ENCODE assay signal across 14 cellular contexts in the genomic region with DNA sequence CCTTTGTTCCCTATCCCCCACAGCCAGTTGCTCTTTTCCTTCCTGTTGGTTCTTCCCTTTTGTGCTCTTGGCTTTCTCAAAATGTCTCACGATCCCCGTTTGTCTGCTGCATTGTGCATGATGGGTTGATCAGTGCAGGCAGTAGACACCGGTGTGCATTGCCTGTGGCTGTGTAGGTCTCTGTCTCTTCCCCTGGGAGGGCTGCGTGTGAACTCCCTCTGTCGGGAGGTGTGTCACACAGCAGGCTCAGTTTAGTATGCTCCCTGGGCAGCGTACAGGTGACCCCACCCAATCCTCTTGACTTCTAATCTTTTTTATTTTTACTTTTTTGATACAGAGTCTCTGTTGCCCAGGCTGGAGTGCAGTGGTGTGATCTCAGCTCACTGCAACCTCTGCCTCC.
DNase-seq lines count a peak whose midpoint lies in the region; ATAC-seq and TF ChIP-seq lines count a peak whose summit lies in the region.
"Had no signal": no experiment of that assay in that cellular context is flagged by ENCODE, and none has a peak within 500 bp of the region (broad histone marks: within the 10 kb centered on the region; RNA-seq: fewer than 3 reads in every experiment).

No MANE protein-coding gene starts in this region.

- intact Hi-C loops in activated B cell treated with CpG ODN at 0.5 μM for 24 hours (cut with micrococcal nuclease) (loop anchor here (1.0 kb wide), 1 partner anchor 236 kb away; no protein-coding TSS in a partner anchor), spleen (cut with DNase I; ENCODE audit: low total_unique reads) (no loop called here)

- TF ChIP-seq POLR2A in spleen (IDR thresholded peaks at IDR 0.05): no peak

- TF ChIP-seq CTCF in activated B cell treated with CpG ODN at 0.5 μM for 24 hours (IDR thresholded peaks at IDR 0.05): no peak
- TF ChIP-seq CTCF in retinal pigment epithelial cell (conservative IDR thresholded peaks at IDR 0.05; ENCODE audit: low read depth, low read length): peak; percentile 6
- TF ChIP-seq CTCF in spleen (IDR thresholded peaks at IDR 0.05 in 8 of 11, conservative IDR thresholded peaks at IDR 0.05 in 3 of 11): no peak

- H3K9me3 ChIP-seq in spleen: no peaks in the 10 kb centered on the region

- no peaks in the 10 kb centered on the region for H3K4me1 ChIP-seq in spleen

- CTCF ChIA-PET in activated B cell treated with CpG ODN at 0.5 μM for 24 hours (lab: Charles Lee): interaction anchor here (2.0 kb wide), 1 partner anchor 236 kb away, joined by 4 read pairs; no protein-coding TSS in a partner anchor

- H3K36me3 ChIP-seq in spleen: no peaks in the 10 kb centered on the region

- H3K4me1 Mint-ChIP-seq in activated naive CD8-positive, alpha-beta T cell treated with anti-CD3 and anti-CD28 coated beads, Interleukin-2, amount 10 ng/mL, durations not matched to agents 7 days and 5 days: no peaks in the 10 kb centered on the region
- H3K4me1 Mint-ChIP-seq in activated naive CD8-positive, alpha-beta T cell treated with anti-CD3 and anti-CD28 coated beads for 36 hours: no peaks in the 10 kb centered on the region
- H3K4me1 Mint-ChIP-seq in activated B cell treated with CpG ODN at 0.5 μM for 24 hours: no peaks in the 10 kb centered on the region
- H3K4me1 Mint-ChIP-seq: activated CD8-positive, alpha-beta memory T cell treated with anti-CD3 and anti-CD28 coated beads, Interleukin-2, amount 10 ng/mL, durations not matched to agents 7 days and 5 days; T-cell had no signal

- peaks cover 0 to 17% (median 0%) of the 10 kb centered on the region in 7 donors for H3K27me3 ChIP-seq in spleen (replicated peaks in 1 of 7)

- no peak overlapping the region for H3K4me3 Mint-ChIP-seq in activated naive CD8-positive, alpha-beta T cell treated with anti-CD3 and anti-CD28 coated beads, Interleukin-2, amount 10 ng/mL, durations not matched to agents 7 days and 5 days
- no peak overlapping the region for H3K4me3 Mint-ChIP-seq in activated naive CD8-positive, alpha-beta T cell treated with anti-CD3 and anti-CD28 coated beads for 36 hours
- H3K4me3 Mint-ChIP-seq in activated B cell treated with CpG ODN at 0.5 μM for 24 hours: no peak overlapping the region
- H3K4me3 Mint-ChIP-seq: activated CD8-positive, alpha-beta memory T cell treated with anti-CD3 and anti-CD28 coated beads, Interleukin-2, amount 10 ng/mL, durations not matched to agents 7 days and 5 days; T-cell had no signal

- H3K4me3 ChIP-seq in retinal pigment epithelial cell (ENCODE audit: low read length): no peak overlapping the region
- H3K4me3 ChIP-seq in spleen: no peak overlapping the region

- no peak overlapping the region for H3K27ac ChIP-seq in spleen
- H3K27ac ChIP-seq: KMS-11 had no signal

- POLR2A ChIA-PET in activated naive CD8-positive, alpha-beta T cell treated with anti-CD3 and anti-CD28 coated beads, Interleukin-2, amount 10 ng/mL, durations not matched to agents 7 days and 5 days (lab: Charles Lee): no interaction called here
- POLR2A ChIA-PET in activated B cell treated with CpG ODN at 0.5 μM for 24 hours (lab: Charles Lee): no interaction called here

- H3K36me3 Mint-ChIP-seq in activated naive CD8-positive, alpha-beta T cell treated with anti-CD3 and anti-CD28 coated beads, Interleukin-2, amount 10 ng/mL, durations not matched to agents 7 days and 5 days: no peaks in the 10 kb centered on the region
- H3K36me3 Mint-ChIP-seq in activated naive CD8-positive, alpha-beta T cell treated with anti-CD3 and anti-CD28 coated beads for 36 hours: no peaks in the 10 kb centered on the region
- no peaks in the 10 kb centered on the region for H3K36me3 Mint-ChIP-seq in activated B cell treated with CpG ODN at 0.5 μM for 24 hours (ENCODE audit: low read depth)
- H3K36me3 Mint-ChIP-seq: activated CD8-positive, alpha-beta memory T cell treated with anti-CD3 and anti-CD28 coated beads, Interleukin-2, amount 10 ng/mL, durations not matched to agents 7 days and 5 days; T-cell had no signal

- H3K27me3 Mint-ChIP-seq in activated naive CD8-positive, alpha-beta T cell treated with anti-CD3 and anti-CD28 coated beads, Interleukin-2, amount 10 ng/mL, durations not matched to agents 7 days and 5 days: peaks cover 24% of the 10 kb centered on the region
- peaks cover 5% of the 10 kb centered on the region for H3K27me3 Mint-ChIP-seq in activated naive CD8-positive, alpha-beta T cell treated with anti-CD3 and anti-CD28 coated beads for 36 hours
- peaks cover 16% of the 10 kb centered on the region for H3K27me3 Mint-ChIP-seq in activated B cell treated with CpG ODN at 0.5 μM for 24 hours

- peak; percentile 39 for ATAC-seq in activated naive CD8-positive, alpha-beta T cell treated with anti-CD3 and anti-CD28 coated beads, Interleukin-2, amount 10 ng/mL, durations not matched to agents 7 days and 5 days (ENCODE audit: low read depth)
- peak; percentile 71 for ATAC-seq in activated B cell treated with CpG ODN at 0.5 μM for 24 hours (ENCODE audit: low read depth)
- no peak for ATAC-seq in HG03442 (IDR thresholded peaks at IDR 0.05; ENCODE audit: unreplicated experiment)
- no peak for ATAC-seq in HG03571 (IDR thresholded peaks at IDR 0.05; ENCODE audit: unreplicated experiment)
- ATAC-seq: activated CD8-positive, alpha-beta memory T cell treated with anti-CD3 and anti-CD28 coated beads, Interleukin-2, amount 10 ng/mL, durations not matched to agents 7 days and 5 days; T-cell had no signal

- no peaks in the 10 kb centered on the region for H3K9me3 Mint-ChIP-seq in activated naive CD8-positive, alpha-beta T cell treated with anti-CD3 and anti-CD28 coated beads, Interleukin-2, amount 10 ng/mL, durations not matched to agents 7 days and 5 days
- H3K9me3 Mint-ChIP-seq in activated naive CD8-positive, alpha-beta T cell treated with anti-CD3 and anti-CD28 coated beads for 36 hours: no peaks in the 10 kb centered on the region
- peaks cover 2% of the 10 kb centered on the region for H3K9me3 Mint-ChIP-seq in activated B cell treated with CpG ODN at 0.5 μM for 24 hours
- H3K9me3 Mint-ChIP-seq: T-cell had no signal

- DNase-seq in activated naive CD8-positive, alpha-beta T cell treated with anti-CD3 and anti-CD28 coated beads, Interleukin-2, amount 10 ng/mL, durations not matched to agents 7 days and 5 days: no peak
- no peak for DNase-seq in activated naive CD8-positive, alpha-beta T cell treated with anti-CD3 and anti-CD28 coated beads for 36 hours
- DNase-seq in HT-29 (ENCODE audit: low spot score): peak; percentile 46
- no peak for DNase-seq in activated B cell treated with CpG ODN at 0.5 μM for 24 hours
- DNase-seq in retinal pigment epithelial cell (ENCODE audit: low read depth): no peak
- DNase-seq in spleen: no peak
- DNase-seq: activated CD8-positive, alpha-beta memory T cell treated with anti-CD3 and anti-CD28 coated beads, Interleukin-2, amount 10 ng/mL, durations not matched to agents 7 days and 5 days; GF-D8; hippocampal formation; NCI-H510A treated with DMSO at 0.1 percent for 48 hours; T-cell had no signal

- H3K27ac Mint-ChIP-seq in activated naive CD8-positive, alpha-beta T cell treated with anti-CD3 and anti-CD28 coated beads, Interleukin-2, amount 10 ng/mL, durations not matched to agents 7 days and 5 days: no peak overlapping the region
- no peak overlapping the region for H3K27ac Mint-ChIP-seq in activated naive CD8-positive, alpha-beta T cell treated with anti-CD3 and anti-CD28 coated beads for 36 hours
- H3K27ac Mint-ChIP-seq in activated B cell treated with CpG ODN at 0.5 μM for 24 hours: no peak overlapping the region
- H3K27ac Mint-ChIP-seq: activated CD8-positive, alpha-beta memory T cell treated with anti-CD3 and anti-CD28 coated beads, Interleukin-2, amount 10 ng/mL, durations not matched to agents 7 days and 5 days; T-cell had no signal

- 36 to 52% (median 43%) methylated on average over 6 of the region's 6 CpGs for WGBS in spleen, 5 donors

Comparison
In these comparisons a context has a peak if more than half of its experiments do, and no peak if none do; other contexts are left out.
1. ATAC-seq: peak in activated naive CD8-positive, alpha-beta T cell treated with anti-CD3 and anti-CD28 coated beads, Interleukin-2, amount 10 ng/mL, durations not matched to agents 7 days and 5 days (single experiment) and activated B cell treated with CpG ODN at 0.5 μM for 24 hours (single experiment); none in HG03442 (single experiment) and HG03571 (single experiment).